Comparison of ENCODE assay signal across 24 cellular contexts in the genomic region with DNA sequence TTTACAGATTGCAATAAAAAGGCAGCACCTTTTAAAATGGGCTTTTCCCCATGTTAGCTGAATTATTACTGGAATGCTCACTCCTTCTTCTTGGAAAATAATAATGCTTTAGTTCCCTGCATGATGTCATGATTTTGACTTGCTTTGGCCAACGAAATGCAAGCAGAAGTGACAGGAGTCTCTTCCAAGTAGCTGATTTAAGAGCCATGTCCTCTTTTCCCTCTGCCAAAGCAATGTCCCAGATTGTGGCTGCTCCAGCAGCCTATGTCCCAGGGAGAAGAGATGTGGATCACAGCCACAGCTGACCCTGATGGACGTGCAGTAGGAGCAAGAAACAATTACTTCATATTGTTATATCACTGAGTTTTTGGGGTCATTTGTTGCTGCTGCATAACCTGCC.
DNase-seq lines count a peak whose midpoint lies in the region; ATAC-seq, FAIRE-seq and TF ChIP-seq lines count a peak whose summit lies in the region.
"Had no signal": no experiment of that assay in that cellular context is flagged by ENCODE, and none has a peak within 500 bp of the region (broad histone marks: within the 10 kb centered on the region; RNA-seq: fewer than 3 reads in every experiment).

No MANE protein-coding gene starts in this region.

- POLR2A ChIA-PET in HepG2 (lab: Yijun Ruan, JAX), result no interaction called here

- intact Hi-C loops in Right ventricle myocardium inferior (cut with DNase I) (no loop called here), cardiac septum (cut with DNase I) (no loop called here), HepG2 (cut with micrococcal nuclease; ENCODE audit: unreplicated experiment) (no loop called here), right lobe of liver (cut with DNase I) (no loop called here), tibial artery (cut with DNase I; ENCODE audit: low total_unique reads) (no loop called here), pancreas (cut with DNase I) (loop anchor here in 1 of 3 donors (10.0 kb wide), 1 partner anchor 63 kb away; no protein-coding TSS in a partner anchor)

- H3K4me3 ChIP-seq in HepG2 (replicated peaks in 1 of 3; ENCODE audit: insufficient read depth in 1 of 3, low read depth in 2 of 3, low read length in 3 of 3) (no peak overlapping the region), right lobe of liver (no peak overlapping the region), tibial artery (no peak overlapping the region), pancreas (no peak overlapping the region)
- H3K4me3 ChIP-seq: BLaER1, GM12878, GM23248 had no signal

- no peaks in the 10 kb centered on the region for H4K20me1 ChIP-seq in HepG2 (ENCODE audit: insufficient read depth, low read length)
- H4K20me1 ChIP-seq: BLaER1 had no signal

- no peak overlapping the region for H2AFZ ChIP-seq in HepG2 (ENCODE audit: low read length)
- H2AFZ ChIP-seq: GM23248 had no signal

- H3K27me3 ChIP-seq in HepG2 (ENCODE audit: control insufficient read depth in 1 of 2, insufficient read depth in 2 of 2, low read length in 2 of 2), result no peaks in the 10 kb centered on the region; a peak in 2 of 5 replicates
- no peaks in the 10 kb centered on the region for H3K27me3 ChIP-seq in right lobe of liver
- no peaks in the 10 kb centered on the region for H3K27me3 ChIP-seq in tibial artery
- H3K27me3 ChIP-seq in pancreas, result no peaks in the 10 kb centered on the region
- H3K27me3 ChIP-seq: BLaER1 had no signal

- TF ChIP-seq POLR2A in HepG2 (IDR thresholded peaks at IDR 0.05; ENCODE audit: insufficient read depth in 1 of 2, low read depth in 2 of 2, low read length in 2 of 2) (no peak), right lobe of liver (IDR thresholded peaks at IDR 0.05) (no peak)

- DNase-seq in Right ventricle myocardium inferior (ENCODE audit: missing footprints) (no peak), cardiac septum (ENCODE audit: low spot score) (no peak), HepG2 (ENCODE audit: low spot score) (no peak), right lobe of liver (no peak), tibial artery (no peak), AG08396 (ENCODE audit: low spot score) (no peak), pancreas (no peak)
- DNase-seq: ACHN; Caco-2; CD4-positive, CD25-positive, alpha-beta regulatory T cell; CD8-positive, alpha-beta T cell; DMS153; DND-41; GDM1; GM23248; H7; HCEC 1CT had no signal

- WGBS in HepG2 (ENCODE audit: low lambda C conversion rate), result 4% methylated on average over 2 of the region's 2 CpGs
- 30% methylated on average over 2 of the region's 2 CpGs for WGBS in right lobe of liver (ENCODE audit: insufficient coverage, low coverage, low lambda C conversion rate, missing lambda C conversion rate)
- 51 to 60% methylated on average over 2 of the region's 2 CpGs for WGBS in pancreas, 2 donors

- H3K9me3 ChIP-seq in HepG2 (ENCODE audit: low read length) (no peaks in the 10 kb centered on the region), right lobe of liver (no peaks in the 10 kb centered on the region), tibial artery (no peaks in the 10 kb centered on the region), pancreas (no peaks in the 10 kb centered on the region)
- H3K9me3 ChIP-seq: BLaER1, Caco-2 had no signal

- CTCF ChIA-PET in HepG2 (lab: Yijun Ruan, JAX; ENCODE audit: low intra/inter-chr PET ratio, low total read pairs), result no interaction called here

- H3K4me1 ChIP-seq in HepG2 (ENCODE audit: insufficient read depth, low read length), result no peaks in the 10 kb centered on the region
- H3K4me1 ChIP-seq in right lobe of liver, result no peaks in the 10 kb centered on the region
- H3K4me1 ChIP-seq in tibial artery, result peaks cover 0 to 47% (median 20%) of the 10 kb centered on the region in 4 donors
- no peaks in the 10 kb centered on the region for H3K4me1 ChIP-seq in pancreas
- H3K4me1 ChIP-seq: BLaER1, Caco-2 had no signal

- no peaks in the 10 kb centered on the region for H3K36me3 ChIP-seq in HepG2 (replicated peaks in 1 of 2; ENCODE audit: control insufficient read depth in 1 of 2, insufficient read depth in 2 of 2, low read length in 2 of 2)
- H3K36me3 ChIP-seq in right lobe of liver, result no peaks in the 10 kb centered on the region
- H3K36me3 ChIP-seq in tibial artery, result no peaks in the 10 kb centered on the region
- H3K36me3 ChIP-seq in pancreas, result no peaks in the 10 kb centered on the region
- H3K36me3 ChIP-seq: BLaER1 had no signal

- no peak overlapping the region for H3K4me2 ChIP-seq in HepG2 (ENCODE audit: low read depth, low read length)
- H3K4me2 ChIP-seq: BLaER1 had no signal

- in situ Hi-C loops in HepG2 (cut with HindIII; ENCODE audit: extremely low pct_ligation_motif_present, low pct_unique_long_range_greater_than_20kb), result no loop called here

- H3K9ac ChIP-seq in HepG2 (ENCODE audit: insufficient read depth, low read depth, low read length), result no peak overlapping the region
- H3K9ac ChIP-seq: BLaER1, GM23248 had no signal

- no peaks in the 10 kb centered on the region for H3K79me2 ChIP-seq in HepG2 (ENCODE audit: insufficient read depth, low read length)

- peak; percentile 66 for ATAC-seq in Right ventricle myocardium inferior
- no peak for ATAC-seq in HepG2
- no peak for ATAC-seq in right lobe of liver
- no peak for ATAC-seq in pancreas
- ATAC-seq: CD8-positive, alpha-beta T cell; GM12878 had no signal

- TF ChIP-seq RAD21 in HepG2 (CRISPR knock-in tag; IDR thresholded peaks at IDR 0.05), result no peak

- H3K27ac ChIP-seq in HepG2 (ENCODE audit: extremely low read length, insufficient read depth, low read length), result no peak overlapping the region
- H3K27ac ChIP-seq in right lobe of liver, result no peak overlapping the region
- H3K27ac ChIP-seq in tibial artery, result peak overlapping the region; percentile 56 to 68
- no peak overlapping the region for H3K27ac ChIP-seq in pancreas
- H3K27ac ChIP-seq: 22Rv1, BLaER1, C4-2B, GM23248 had no signal

- TF ChIP-seq EP300 in HepG2 (IDR thresholded peaks at IDR 0.05; ENCODE audit: low read depth in 2 of 2, low read length in 2 of 2), result no peak
- TF ChIP-seq EP300 in HepG2 (CRISPR knock-in tag; IDR thresholded peaks at IDR 0.05; ENCODE audit: borderline replicate concordance), result no peak

- no peak for FAIRE-seq in HepG2 (lab: Jason Lieb, UNC)
- FAIRE-seq in pancreas (lab: Jason Lieb, UNC), result no peak
- FAIRE-seq: A204.1, GM12878, GM19239, H1 had no signal

- TF ChIP-seq CTCF in HepG2 (CRISPR knock-in tag; IDR thresholded peaks at IDR 0.05) (no peak), right lobe of liver (IDR thresholded peaks at IDR 0.05) (no peak), tibial artery (IDR thresholded peaks at IDR 0.05) (no peak), pancreas (IDR thresholded peaks at IDR 0.05) (no peak)

- no TSS peak for BruUV-seq in HepG2 (replicated peaks; lab: Mats Ljungman, UMichigan)

TF ChIP-seq in HepG2, 621 proteins besides CTCF, POLR2A, EP300 and RAD21:
- peak; percentile 81 for TF ChIP-seq ATF7 (IDR thresholded peaks at IDR 0.05)
- no peak for TF ChIP-seq ATF7 (CRISPR knock-in tag; IDR thresholded peaks at IDR 0.05)
- TF ChIP-seq KAT8 (CRISPR knock-in tag; IDR thresholded peaks at IDR 0.05), result no peak

Comparison
In these comparisons a context has a peak if more than half of its experiments do, and no peak if none do; other contexts are left out.
1. H3K27ac ChIP-seq: peak in tibial artery (2 of 2); none in HepG2 (single experiment), right lobe of liver (0 of 3) and pancreas (0 of 4).